In genomic region chr11:94731921-94732601, GRCh38 we compare ENCODE assay signal across 2 cellular contexts.
TF ChIP-seq lines count a peak whose summit lies in the region.

No MANE protein-coding gene starts in this region.

TF ChIP-seq in liver, 16 proteins besides CTCF, POLR2A, EP300 and RAD21:
- TF ChIP-seq, protein P1, sequence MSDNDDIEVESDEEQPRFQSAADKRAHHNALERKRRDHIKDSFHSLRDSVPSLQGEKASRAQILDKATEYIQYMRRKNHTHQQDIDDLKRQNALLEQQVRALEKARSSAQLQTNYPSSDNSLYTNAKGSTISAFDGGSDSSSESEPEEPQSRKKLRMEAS (IDR thresholded peaks at IDR 0.05) = no peak
- TF ChIP-seq TAF1 (conservative IDR thresholded peaks at IDR 0.05) (no peak), FOXA1 (IDR thresholded peaks at IDR 0.05) (no peak)

TF ChIP-seq in HepG2, 621 proteins besides CTCF, POLR2A, EP300 and RAD21:
- TF ChIP-seq, protein P2, sequence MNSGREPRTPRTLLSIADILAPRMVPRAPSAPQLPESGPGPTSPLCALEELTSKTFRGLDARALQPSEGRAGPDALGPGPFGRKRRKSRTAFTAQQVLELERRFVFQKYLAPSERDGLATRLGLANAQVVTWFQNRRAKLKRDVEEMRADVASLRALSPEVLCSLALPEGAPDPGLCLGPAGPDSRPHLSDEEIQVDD (CRISPR knock-in tag; IDR thresholded peaks at IDR 0.05; ENCODE audit: borderline replicate concordance) = no peak
- TF ChIP-seq NFRKB (IDR thresholded peaks at IDR 0.05) = no peak
- TF ChIP-seq GLI4 (CRISPR knock-in tag; IDR thresholded peaks at IDR 0.05; ENCODE audit: borderline replicate concordance) = no peak
- no peak for TF ChIP-seq NFAT5 (CRISPR knock-in tag; IDR thresholded peaks at IDR 0.05)
- TF ChIP-seq HOXA3 (CRISPR knock-in tag; IDR thresholded peaks at IDR 0.05) = no peak
- TF ChIP-seq ISL2 (CRISPR knock-in tag; IDR thresholded peaks at IDR 0.05) = no peak
